In the genomic region with DNA sequence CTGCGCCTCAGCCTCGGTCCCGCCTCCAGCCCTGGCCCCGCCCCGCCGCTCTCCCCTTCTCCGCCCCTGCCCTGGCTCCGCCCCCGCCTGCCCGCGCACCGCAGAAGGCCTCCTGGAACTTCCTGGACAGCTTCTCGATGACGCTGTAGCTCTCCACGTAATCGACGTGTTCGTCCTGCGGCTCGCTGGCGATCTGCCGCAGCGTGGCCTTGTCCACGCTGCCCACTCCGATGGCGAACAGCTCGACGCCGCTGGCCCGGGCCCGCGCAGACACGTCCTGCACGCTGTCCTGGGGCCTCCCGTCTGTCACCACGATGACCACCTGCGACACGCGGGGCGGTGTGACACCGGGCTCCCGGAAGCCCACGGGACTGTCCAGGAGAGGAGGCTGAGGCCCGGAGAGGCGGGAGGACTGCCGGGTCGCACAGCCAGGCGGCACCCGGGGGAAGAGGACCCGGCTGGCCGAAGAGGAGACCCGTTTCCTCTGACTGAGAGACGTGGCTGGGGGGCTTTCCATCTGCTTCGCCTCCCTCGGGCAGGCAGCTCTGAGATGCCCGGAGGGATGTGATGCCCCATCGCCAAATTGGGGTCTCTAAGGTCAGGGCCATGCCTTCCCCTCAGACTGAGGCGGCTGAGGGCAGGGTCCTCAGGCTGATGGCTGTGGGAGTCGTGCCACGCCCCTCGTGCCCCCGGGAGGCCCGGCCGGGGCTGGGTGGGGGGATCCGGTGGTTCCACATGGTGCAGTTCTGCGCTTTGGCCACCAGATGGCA, we compare ENCODE assay signal across 1 cellular context.
TF ChIP-seq lines count a peak whose summit lies in the region.

No MANE protein-coding gene starts in this region.

TF ChIP-seq in WTC11, 78 proteins besides CTCF, POLR2A, EP300 and RAD21 (continued from another document and continues in another):
- TF ChIP-seq, protein P1, sequence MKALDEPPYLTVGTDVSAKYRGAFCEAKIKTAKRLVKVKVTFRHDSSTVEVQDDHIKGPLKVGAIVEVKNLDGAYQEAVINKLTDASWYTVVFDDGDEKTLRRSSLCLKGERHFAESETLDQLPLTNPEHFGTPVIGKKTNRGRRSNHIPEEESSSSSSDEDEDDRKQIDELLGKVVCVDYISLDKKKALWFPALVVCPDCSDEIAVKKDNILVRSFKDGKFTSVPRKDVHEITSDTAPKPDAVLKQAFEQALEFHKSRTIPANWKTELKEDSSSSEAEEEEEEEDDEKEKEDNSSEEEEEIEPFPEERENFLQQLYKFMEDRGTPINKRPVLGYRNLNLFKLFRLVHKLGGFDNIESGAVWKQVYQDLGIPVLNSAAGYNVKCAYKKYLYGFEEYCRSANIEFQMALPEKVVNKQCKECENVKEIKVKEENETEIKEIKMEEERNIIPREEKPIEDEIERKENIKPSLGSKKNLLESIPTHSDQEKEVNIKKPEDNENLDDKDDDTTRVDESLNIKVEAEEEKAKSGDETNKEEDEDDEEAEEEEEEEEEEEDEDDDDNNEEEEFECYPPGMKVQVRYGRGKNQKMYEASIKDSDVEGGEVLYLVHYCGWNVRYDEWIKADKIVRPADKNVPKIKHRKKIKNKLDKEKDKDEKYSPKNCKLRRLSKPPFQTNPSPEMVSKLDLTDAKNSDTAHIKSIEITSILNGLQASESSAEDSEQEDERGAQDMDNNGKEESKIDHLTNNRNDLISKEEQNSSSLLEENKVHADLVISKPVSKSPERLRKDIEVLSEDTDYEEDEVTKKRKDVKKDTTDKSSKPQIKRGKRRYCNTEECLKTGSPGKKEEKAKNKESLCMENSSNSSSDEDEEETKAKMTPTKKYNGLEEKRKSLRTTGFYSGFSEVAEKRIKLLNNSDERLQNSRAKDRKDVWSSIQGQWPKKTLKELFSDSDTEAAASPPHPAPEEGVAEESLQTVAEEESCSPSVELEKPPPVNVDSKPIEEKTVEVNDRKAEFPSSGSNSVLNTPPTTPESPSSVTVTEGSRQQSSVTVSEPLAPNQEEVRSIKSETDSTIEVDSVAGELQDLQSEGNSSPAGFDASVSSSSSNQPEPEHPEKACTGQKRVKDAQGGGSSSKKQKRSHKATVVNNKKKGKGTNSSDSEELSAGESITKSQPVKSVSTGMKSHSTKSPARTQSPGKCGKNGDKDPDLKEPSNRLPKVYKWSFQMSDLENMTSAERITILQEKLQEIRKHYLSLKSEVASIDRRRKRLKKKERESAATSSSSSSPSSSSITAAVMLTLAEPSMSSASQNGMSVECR (CRISPR knock-in tag; IDR thresholded peaks at IDR 0.05; ENCODE audit: borderline replicate concordance), result no peak
- TF ChIP-seq, protein P2, sequence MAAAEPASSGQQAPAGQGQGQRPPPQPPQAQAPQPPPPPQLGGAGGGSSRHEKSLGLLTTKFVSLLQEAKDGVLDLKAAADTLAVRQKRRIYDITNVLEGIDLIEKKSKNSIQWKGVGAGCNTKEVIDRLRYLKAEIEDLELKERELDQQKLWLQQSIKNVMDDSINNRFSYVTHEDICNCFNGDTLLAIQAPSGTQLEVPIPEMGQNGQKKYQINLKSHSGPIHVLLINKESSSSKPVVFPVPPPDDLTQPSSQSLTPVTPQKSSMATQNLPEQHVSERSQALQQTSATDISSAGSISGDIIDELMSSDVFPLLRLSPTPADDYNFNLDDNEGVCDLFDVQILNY (CRISPR knock-in tag; IDR thresholded peaks at IDR 0.05), result no peak
- no peak for TF ChIP-seq RELA (CRISPR knock-in tag; IDR thresholded peaks at IDR 0.05; ENCODE audit: borderline replicate concordance)
- TF ChIP-seq FOXK1 (CRISPR knock-in tag; IDR thresholded peaks at IDR 0.05), result 0 out of 2 replicates have a peak, but pooled peaks have one; percentile 59
- TF ChIP-seq JUN (CRISPR knock-in tag; IDR thresholded peaks at IDR 0.05), result no peak
- TF ChIP-seq, protein P3, sequence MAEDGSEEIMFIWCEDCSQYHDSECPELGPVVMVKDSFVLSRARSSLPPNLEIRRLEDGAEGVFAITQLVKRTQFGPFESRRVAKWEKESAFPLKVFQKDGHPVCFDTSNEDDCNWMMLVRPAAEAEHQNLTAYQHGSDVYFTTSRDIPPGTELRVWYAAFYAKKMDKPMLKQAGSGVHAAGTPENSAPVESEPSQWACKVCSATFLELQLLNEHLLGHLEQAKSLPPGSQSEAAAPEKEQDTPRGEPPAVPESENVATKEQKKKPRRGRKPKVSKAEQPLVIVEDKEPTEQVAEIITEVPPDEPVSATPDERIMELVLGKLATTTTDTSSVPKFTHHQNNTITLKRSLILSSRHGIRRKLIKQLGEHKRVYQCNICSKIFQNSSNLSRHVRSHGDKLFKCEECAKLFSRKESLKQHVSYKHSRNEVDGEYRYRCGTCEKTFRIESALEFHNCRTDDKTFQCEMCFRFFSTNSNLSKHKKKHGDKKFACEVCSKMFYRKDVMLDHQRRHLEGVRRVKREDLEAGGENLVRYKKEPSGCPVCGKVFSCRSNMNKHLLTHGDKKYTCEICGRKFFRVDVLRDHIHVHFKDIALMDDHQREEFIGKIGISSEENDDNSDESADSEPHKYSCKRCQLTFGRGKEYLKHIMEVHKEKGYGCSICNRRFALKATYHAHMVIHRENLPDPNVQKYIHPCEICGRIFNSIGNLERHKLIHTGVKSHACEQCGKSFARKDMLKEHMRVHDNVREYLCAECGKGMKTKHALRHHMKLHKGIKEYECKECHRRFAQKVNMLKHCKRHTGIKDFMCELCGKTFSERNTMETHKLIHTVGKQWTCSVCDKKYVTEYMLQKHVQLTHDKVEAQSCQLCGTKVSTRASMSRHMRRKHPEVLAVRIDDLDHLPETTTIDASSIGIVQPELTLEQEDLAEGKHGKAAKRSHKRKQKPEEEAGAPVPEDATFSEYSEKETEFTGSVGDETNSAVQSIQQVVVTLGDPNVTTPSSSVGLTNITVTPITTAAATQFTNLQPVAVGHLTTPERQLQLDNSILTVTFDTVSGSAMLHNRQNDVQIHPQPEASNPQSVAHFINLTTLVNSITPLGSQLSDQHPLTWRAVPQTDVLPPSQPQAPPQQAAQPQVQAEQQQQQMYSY (CRISPR knock-in tag; IDR thresholded peaks at IDR 0.05), result no peak
- no peak for TF ChIP-seq TCF7 (CRISPR knock-in tag; IDR thresholded peaks at IDR 0.05; ENCODE audit: low read depth)
- TF ChIP-seq RORB (CRISPR knock-in tag; IDR thresholded peaks at IDR 0.05), result no peak
- TF ChIP-seq, protein P4, sequence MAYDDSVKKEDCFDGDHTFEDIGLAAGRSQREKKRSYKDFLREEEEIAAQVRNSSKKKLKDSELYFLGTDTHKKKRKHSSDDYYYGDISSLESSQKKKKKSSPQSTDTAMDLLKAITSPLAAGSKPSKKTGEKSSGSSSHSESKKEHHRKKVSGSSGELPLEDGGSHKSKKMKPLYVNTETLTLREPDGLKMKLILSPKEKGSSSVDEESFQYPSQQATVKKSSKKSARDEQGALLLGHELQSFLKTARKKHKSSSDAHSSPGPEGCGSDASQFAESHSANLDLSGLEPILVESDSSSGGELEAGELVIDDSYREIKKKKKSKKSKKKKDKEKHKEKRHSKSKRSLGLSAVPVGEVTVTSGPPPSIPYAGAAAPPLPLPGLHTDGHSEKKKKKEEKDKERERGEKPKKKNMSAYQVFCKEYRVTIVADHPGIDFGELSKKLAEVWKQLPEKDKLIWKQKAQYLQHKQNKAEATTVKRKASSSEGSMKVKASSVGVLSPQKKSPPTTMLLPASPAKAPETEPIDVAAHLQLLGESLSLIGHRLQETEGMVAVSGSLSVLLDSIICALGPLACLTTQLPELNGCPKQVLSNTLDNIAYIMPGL (CRISPR knock-in tag; IDR thresholded peaks at IDR 0.05), result 0 out of 2 replicates have a peak, but pooled peaks have one; percentile 40
- TF ChIP-seq, protein P5, sequence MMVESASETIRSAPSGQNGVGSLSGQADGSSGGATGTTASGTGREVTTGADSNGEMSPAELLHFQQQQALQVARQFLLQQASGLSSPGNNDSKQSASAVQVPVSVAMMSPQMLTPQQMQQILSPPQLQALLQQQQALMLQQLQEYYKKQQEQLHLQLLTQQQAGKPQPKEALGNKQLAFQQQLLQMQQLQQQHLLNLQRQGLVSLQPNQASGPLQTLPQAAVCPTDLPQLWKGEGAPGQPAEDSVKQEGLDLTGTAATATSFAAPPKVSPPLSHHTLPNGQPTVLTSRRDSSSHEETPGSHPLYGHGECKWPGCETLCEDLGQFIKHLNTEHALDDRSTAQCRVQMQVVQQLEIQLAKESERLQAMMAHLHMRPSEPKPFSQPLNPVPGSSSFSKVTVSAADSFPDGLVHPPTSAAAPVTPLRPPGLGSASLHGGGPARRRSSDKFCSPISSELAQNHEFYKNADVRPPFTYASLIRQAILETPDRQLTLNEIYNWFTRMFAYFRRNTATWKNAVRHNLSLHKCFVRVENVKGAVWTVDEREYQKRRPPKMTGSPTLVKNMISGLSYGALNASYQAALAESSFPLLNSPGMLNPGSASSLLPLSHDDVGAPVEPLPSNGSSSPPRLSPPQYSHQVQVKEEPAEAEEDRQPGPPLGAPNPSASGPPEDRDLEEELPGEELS (CRISPR knock-in tag; IDR thresholded peaks at IDR 0.05), result no peak
- TF ChIP-seq IRF2 (CRISPR knock-in tag; IDR thresholded peaks at IDR 0.05; ENCODE audit: borderline replicate concordance, low read depth), result no peak
- no peak for TF ChIP-seq NFE2L1 (CRISPR knock-in tag; IDR thresholded peaks at IDR 0.05)
- TF ChIP-seq, protein P6, sequence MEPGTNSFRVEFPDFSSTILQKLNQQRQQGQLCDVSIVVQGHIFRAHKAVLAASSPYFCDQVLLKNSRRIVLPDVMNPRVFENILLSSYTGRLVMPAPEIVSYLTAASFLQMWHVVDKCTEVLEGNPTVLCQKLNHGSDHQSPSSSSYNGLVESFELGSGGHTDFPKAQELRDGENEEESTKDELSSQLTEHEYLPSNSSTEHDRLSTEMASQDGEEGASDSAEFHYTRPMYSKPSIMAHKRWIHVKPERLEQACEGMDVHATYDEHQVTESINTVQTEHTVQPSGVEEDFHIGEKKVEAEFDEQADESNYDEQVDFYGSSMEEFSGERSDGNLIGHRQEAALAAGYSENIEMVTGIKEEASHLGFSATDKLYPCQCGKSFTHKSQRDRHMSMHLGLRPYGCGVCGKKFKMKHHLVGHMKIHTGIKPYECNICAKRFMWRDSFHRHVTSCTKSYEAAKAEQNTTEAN (CRISPR knock-in tag; IDR thresholded peaks at IDR 0.05), result 0 out of 2 replicates have a peak, but pooled peaks have one; percentile 74
- TF ChIP-seq, protein P7, sequence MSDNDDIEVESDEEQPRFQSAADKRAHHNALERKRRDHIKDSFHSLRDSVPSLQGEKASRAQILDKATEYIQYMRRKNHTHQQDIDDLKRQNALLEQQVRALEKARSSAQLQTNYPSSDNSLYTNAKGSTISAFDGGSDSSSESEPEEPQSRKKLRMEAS (CRISPR knock-in tag; IDR thresholded peaks at IDR 0.05), result peak; percentile 55; the same call in 1 of the 2 replicates
- TF ChIP-seq, protein P8, sequence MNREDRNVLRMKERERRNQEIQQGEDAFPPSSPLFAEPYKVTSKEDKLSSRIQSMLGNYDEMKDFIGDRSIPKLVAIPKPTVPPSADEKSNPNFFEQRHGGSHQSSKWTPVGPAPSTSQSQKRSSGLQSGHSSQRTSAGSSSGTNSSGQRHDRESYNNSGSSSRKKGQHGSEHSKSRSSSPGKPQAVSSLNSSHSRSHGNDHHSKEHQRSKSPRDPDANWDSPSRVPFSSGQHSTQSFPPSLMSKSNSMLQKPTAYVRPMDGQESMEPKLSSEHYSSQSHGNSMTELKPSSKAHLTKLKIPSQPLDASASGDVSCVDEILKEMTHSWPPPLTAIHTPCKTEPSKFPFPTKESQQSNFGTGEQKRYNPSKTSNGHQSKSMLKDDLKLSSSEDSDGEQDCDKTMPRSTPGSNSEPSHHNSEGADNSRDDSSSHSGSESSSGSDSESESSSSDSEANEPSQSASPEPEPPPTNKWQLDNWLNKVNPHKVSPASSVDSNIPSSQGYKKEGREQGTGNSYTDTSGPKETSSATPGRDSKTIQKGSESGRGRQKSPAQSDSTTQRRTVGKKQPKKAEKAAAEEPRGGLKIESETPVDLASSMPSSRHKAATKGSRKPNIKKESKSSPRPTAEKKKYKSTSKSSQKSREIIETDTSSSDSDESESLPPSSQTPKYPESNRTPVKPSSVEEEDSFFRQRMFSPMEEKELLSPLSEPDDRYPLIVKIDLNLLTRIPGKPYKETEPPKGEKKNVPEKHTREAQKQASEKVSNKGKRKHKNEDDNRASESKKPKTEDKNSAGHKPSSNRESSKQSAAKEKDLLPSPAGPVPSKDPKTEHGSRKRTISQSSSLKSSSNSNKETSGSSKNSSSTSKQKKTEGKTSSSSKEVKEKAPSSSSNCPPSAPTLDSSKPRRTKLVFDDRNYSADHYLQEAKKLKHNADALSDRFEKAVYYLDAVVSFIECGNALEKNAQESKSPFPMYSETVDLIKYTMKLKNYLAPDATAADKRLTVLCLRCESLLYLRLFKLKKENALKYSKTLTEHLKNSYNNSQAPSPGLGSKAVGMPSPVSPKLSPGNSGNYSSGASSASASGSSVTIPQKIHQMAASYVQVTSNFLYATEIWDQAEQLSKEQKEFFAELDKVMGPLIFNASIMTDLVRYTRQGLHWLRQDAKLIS (CRISPR knock-in tag; IDR thresholded peaks at IDR 0.05; ENCODE audit: borderline replicate concordance), result no peak
- TF ChIP-seq, protein P9, sequence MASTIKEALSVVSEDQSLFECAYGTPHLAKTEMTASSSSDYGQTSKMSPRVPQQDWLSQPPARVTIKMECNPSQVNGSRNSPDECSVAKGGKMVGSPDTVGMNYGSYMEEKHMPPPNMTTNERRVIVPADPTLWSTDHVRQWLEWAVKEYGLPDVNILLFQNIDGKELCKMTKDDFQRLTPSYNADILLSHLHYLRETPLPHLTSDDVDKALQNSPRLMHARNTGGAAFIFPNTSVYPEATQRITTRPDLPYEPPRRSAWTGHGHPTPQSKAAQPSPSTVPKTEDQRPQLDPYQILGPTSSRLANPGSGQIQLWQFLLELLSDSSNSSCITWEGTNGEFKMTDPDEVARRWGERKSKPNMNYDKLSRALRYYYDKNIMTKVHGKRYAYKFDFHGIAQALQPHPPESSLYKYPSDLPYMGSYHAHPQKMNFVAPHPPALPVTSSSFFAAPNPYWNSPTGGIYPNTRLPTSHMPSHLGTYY (CRISPR knock-in tag; IDR thresholded peaks at IDR 0.05), result no peak
- TF ChIP-seq, protein P10, sequence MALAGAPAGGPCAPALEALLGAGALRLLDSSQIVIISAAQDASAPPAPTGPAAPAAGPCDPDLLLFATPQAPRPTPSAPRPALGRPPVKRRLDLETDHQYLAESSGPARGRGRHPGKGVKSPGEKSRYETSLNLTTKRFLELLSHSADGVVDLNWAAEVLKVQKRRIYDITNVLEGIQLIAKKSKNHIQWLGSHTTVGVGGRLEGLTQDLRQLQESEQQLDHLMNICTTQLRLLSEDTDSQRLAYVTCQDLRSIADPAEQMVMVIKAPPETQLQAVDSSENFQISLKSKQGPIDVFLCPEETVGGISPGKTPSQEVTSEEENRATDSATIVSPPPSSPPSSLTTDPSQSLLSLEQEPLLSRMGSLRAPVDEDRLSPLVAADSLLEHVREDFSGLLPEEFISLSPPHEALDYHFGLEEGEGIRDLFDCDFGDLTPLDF (CRISPR knock-in tag; IDR thresholded peaks at IDR 0.05), result no peak
